8 cellular contexts compared by ENCODE assay signal in the genomic region with DNA sequence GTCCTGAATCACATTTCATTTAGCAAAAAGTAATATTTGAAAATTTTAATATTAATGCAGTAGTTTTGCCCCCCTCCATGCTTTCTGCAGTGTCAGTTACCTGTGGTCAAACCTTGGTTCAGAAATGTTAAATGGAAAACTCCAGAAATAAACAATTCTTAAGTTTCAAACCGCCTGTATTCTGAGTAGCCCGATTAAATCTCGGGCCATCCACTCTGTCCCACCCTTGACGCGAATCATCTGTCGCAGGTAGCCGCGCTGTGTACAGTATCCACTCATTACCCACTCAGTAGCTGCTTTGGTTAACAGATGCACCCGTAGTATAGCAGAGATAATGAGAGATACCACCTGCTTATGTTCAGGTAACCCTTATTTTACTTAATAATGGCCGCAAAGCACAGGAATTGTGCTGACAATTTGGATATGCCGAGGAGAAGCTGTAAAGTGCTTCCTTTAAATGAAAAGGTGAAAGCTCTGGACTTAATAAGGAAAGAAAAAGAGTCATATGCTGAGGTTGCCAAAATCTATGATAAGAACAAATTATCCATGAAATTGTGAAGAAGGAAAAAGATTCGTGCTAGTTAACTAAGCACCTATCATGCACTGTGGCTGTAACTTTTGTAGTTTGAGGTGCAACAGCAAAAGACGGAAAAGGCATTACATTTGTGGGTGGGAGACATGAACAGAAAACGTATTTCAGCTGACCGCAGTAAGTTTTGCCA. TPM values are rescaled to one million over a fixed set of nuclear protein-coding genes. Genes with fewer than 3 reads are reported as not detected.
DNase-seq lines count a peak whose midpoint lies in the region; ATAC-seq and TF ChIP-seq lines count a peak whose summit lies in the region.

No MANE protein-coding gene starts in this region.

- H3K36me3 ChIP-seq in transverse colon = no peaks in the 10 kb centered on the region

- H3K27ac Mint-ChIP-seq in activated T-helper 17 cell treated with anti-CD3 and anti-CD28 coated beads, Interleukin-2, amount 50 U/mL, for 72 hours = peak overlapping the region; percentile 99

- no peak for TF ChIP-seq EP300 in transverse colon (IDR thresholded peaks at IDR 0.05; ENCODE audit: low read depth)

- H3K27me3 Mint-ChIP-seq in activated T-cell treated with anti-CD3 and anti-CD28 coated beads, Interleukin-2, amount 50 U/mL, for 4 hours (ENCODE audit: low read depth) = peaks cover 2% of the 10 kb centered on the region
- H3K27me3 Mint-ChIP-seq in activated T-helper 17 cell treated with anti-CD3 and anti-CD28 coated beads, Interleukin-2, amount 50 U/mL, for 72 hours = no peaks in the 10 kb centered on the region

- TF ChIP-seq POLR2A in transverse colon (IDR thresholded peaks at IDR 0.05) = no peak

- in situ Hi-C loops in transverse colon (cut with MboI; ENCODE audit: low pct_ligation_motif_present in 1 of 4, low pct_unique_long_range_greater_than_20kb in 1 of 4, low sequenced_read_pairs in 3 of 4) = no loop called here

- H3K4me1 ChIP-seq in transverse colon = peaks cover 20 to 31% (median 26%) of the 10 kb centered on the region in 4 donors

- H3K27ac ChIP-seq in transverse colon = peak overlapping the region; percentile 93 to 99 (median 99)

- no peaks in the 10 kb centered on the region for H3K9me3 ChIP-seq in transverse colon

- ATAC-seq in activated T-cell treated with anti-CD3 and anti-CD28 coated beads, Interleukin-2, amount 50 U/mL, for 4 hours = no peak
- ATAC-seq in activated T-helper 17 cell treated with anti-CD3 and anti-CD28 coated beads, Interleukin-2, amount 50 U/mL, for 72 hours (replicated peaks) = no peak
- peak; percentile 0 for ATAC-seq in left lobe of liver
- no peak for ATAC-seq in HG03439 (IDR thresholded peaks at IDR 0.05; ENCODE audit: unreplicated experiment)
- no peak for ATAC-seq in HG03571 (IDR thresholded peaks at IDR 0.05; ENCODE audit: unreplicated experiment)

- H3K36me3 Mint-ChIP-seq in activated T-cell treated with anti-CD3 and anti-CD28 coated beads, Interleukin-2, amount 50 U/mL, for 4 hours (ENCODE audit: insufficient read depth) = no peaks in the 10 kb centered on the region
- peaks cover 19% of the 10 kb centered on the region for H3K36me3 Mint-ChIP-seq in activated T-helper 17 cell treated with anti-CD3 and anti-CD28 coated beads, Interleukin-2, amount 50 U/mL, for 72 hours (ENCODE audit: low read depth)

- peak overlapping the region; percentile 86 for H3K4me3 Mint-ChIP-seq in activated T-cell treated with anti-CD3 and anti-CD28 coated beads, Interleukin-2, amount 50 U/mL, for 4 hours
- H3K4me3 Mint-ChIP-seq in activated T-helper 17 cell treated with anti-CD3 and anti-CD28 coated beads, Interleukin-2, amount 50 U/mL, for 72 hours = peak overlapping the region; percentile 83

- intact Hi-C loops in transverse colon (cut with DNase I; ENCODE audit: low total_unique reads) = no loop called here

- no peaks in the 10 kb centered on the region for H3K9me3 Mint-ChIP-seq in activated T-cell treated with anti-CD3 and anti-CD28 coated beads, Interleukin-2, amount 50 U/mL, for 4 hours
- no peaks in the 10 kb centered on the region for H3K9me3 Mint-ChIP-seq in activated T-helper 17 cell treated with anti-CD3 and anti-CD28 coated beads, Interleukin-2, amount 50 U/mL, for 72 hours

- no peak for DNase-seq in activated T-cell treated with anti-CD3 and anti-CD28 coated beads, Interleukin-2, amount 50 U/mL, for 4 hours
- DNase-seq in activated T-cell treated with anti-CD3 and anti-CD28 coated beads for 4 hours (no peak), left lobe of liver (ENCODE audit: low spot score) (no peak), transverse colon (no peak), putamen (ENCODE audit: low spot score) (no peak)

- H3K4me3 ChIP-seq in transverse colon = peak overlapping the region; percentile 7 to 97 (median 96)

- peaks cover 37% of the 10 kb centered on the region for H3K4me1 Mint-ChIP-seq in activated T-cell treated with anti-CD3 and anti-CD28 coated beads, Interleukin-2, amount 50 U/mL, for 4 hours (ENCODE audit: low read depth)
- peaks cover 31% of the 10 kb centered on the region for H3K4me1 Mint-ChIP-seq in activated T-helper 17 cell treated with anti-CD3 and anti-CD28 coated beads, Interleukin-2, amount 50 U/mL, for 72 hours

- no peak for TF ChIP-seq CTCF in transverse colon (IDR thresholded peaks at IDR 0.05)

- WGBS in transverse colon (ENCODE audit: low coverage in 1 of 2), 2 donors = 29 to 35% methylated on average over 13 to 15 of the region's 15 CpGs

- H3K27me3 ChIP-seq in transverse colon = no peaks in the 10 kb centered on the region

RNA-seq across cellular contexts. Expression of gene SCYL3, which starts 0.9 kb away (rescaled TPM):
- total RNA-seq in activated T-cell treated with anti-CD3 and anti-CD28 coated beads, Interleukin-2, amount 50 U/mL, for 4 hours = 1 to 10 TPM; 7.6 to 7.8 (median 7.7) TPM
- 10 to 100 TPM; 15.0 to 16.4 TPM for total RNA-seq in activated T-helper 17 cell treated with anti-CD3 and anti-CD28 coated beads, Interleukin-2, amount 50 U/mL, for 72 hours
- total RNA-seq in left lobe of liver (7.5 TPM), transverse colon (10 to 100 TPM; 12.3 to 42.3 (median 25.1) TPM)
